19 cellular contexts compared by ENCODE assay signal in genomic region chr17:13753151-13753550, GRCh38.
A peak's percentile ranks its signal among the peaks of the same experiment; 100 is the strongest.
DNase-seq lines count a peak whose midpoint lies in the region; ATAC-seq and TF ChIP-seq lines count a peak whose summit lies in the region.
"Had no signal": no experiment of that assay in that cellular context is flagged by ENCODE, and none has a peak within 500 bp of the region (broad histone marks: within the 10 kb centered on the region; RNA-seq: fewer than 3 reads in every experiment).

No MANE protein-coding gene starts in this region.

- no peak overlapping the region for H2AFZ ChIP-seq in GM23338
- H2AFZ ChIP-seq: GM23248 had no signal

- H3K36me3 ChIP-seq in GM23338 (ENCODE audit: insufficient read depth) (no peaks in the 10 kb centered on the region), endodermal cell (ENCODE audit: control insufficient read depth, insufficient read depth, low read length) (no peaks in the 10 kb centered on the region), iPS-18a (ENCODE audit: control insufficient read depth, low read depth, low read length) (no peaks in the 10 kb centered on the region)

- peak; percentile 24; the same call in 1 of the 3 replicates for ATAC-seq in GM23338
- ATAC-seq: A549 had no signal

- H3K9me2 ChIP-seq in GM23338 (ENCODE audit: insufficient read depth): 0 out of 2 replicates have a peak, but pooled peaks cover 3% of the 10 kb centered on the region

- H3K27ac Mint-ChIP-seq in GM23338 (peak overlapping the region; percentile 25), endodermal cell (peak overlapping the region; percentile 13)
- H3K27ac Mint-ChIP-seq: CD4-positive, alpha-beta T cell; H9 had no signal

- H3K27ac ChIP-seq in GM23338 (ENCODE audit: low read depth) (peak overlapping the region; percentile 10), endodermal cell (ENCODE audit: low read depth, low read length) (no peak overlapping the region), iPS-18a (ENCODE audit: low read length) (no peak overlapping the region)
- H3K27ac ChIP-seq: 22Rv1, A549, C4-2B, GM23248 had no signal

- H3K36me3 Mint-ChIP-seq in GM23338 (ENCODE audit: low read depth) (peaks cover 5% of the 10 kb centered on the region), endodermal cell (ENCODE audit: low read depth) (no peaks in the 10 kb centered on the region)

- H3F3A ChIP-seq in GM23338 (replicated peaks; ENCODE audit: low read depth): no peaks in the 10 kb centered on the region

- H3K4me3 ChIP-seq in GM23338 (no peak overlapping the region), endodermal cell (ENCODE audit: low read length) (no peak overlapping the region), iPS-18a (ENCODE audit: low read length) (peak overlapping the region; percentile 23)
- H3K4me3 ChIP-seq: A549, GM23248 had no signal

- H3K9me3 Mint-ChIP-seq in GM23338 (0 out of 3 replicates have a peak, but pooled peaks cover 4% of the 10 kb centered on the region), endodermal cell (no peaks in the 10 kb centered on the region)
- H3K9me3 Mint-ChIP-seq: CD4-positive, alpha-beta T cell had no signal

- H3K4me1 ChIP-seq in GM23338 (ENCODE audit: insufficient read depth): peaks cover 39% of the 10 kb centered on the region
- peaks cover 29% of the 10 kb centered on the region for H3K4me1 ChIP-seq in endodermal cell (ENCODE audit: control insufficient read depth, insufficient read depth, low read length)
- peaks cover 38% of the 10 kb centered on the region for H3K4me1 ChIP-seq in iPS-18a (ENCODE audit: control insufficient read depth, low read depth, low read length)
- H3K4me1 ChIP-seq: A549, Caco-2 had no signal

- H3K4me3 Mint-ChIP-seq in GM23338: no peak overlapping the region
- no peak overlapping the region for H3K4me3 Mint-ChIP-seq in endodermal cell
- H3K4me3 Mint-ChIP-seq: CD4-positive, alpha-beta T cell; H9 had no signal

- TF ChIP-seq CTCF in GM23338 (conservative IDR thresholded peaks at IDR 0.05; ENCODE audit: low read depth in 2 of 2): no peak
- TF ChIP-seq CTCF in endodermal cell (conservative IDR thresholded peaks at IDR 0.05): no peak

- DNase-seq in GM23338 (ENCODE audit: low spot score): peak; percentile 30
- DNase-seq in OCI-M1 (lab: John Stamatoyannopoulos, UW): peak; percentile 77
- DNase-seq in endodermal cell: no peak
- no peak for DNase-seq in cerebellar nuclear complex (lab: John Stamatoyannopoulos, UW)
- no peak for DNase-seq in NCI-H1436 (lab: John Stamatoyannopoulos, UW)
- no peak for DNase-seq in NCI-H1092 treated with DMSO at 0.1 percent for 48 hours (lab: John Stamatoyannopoulos, UW)
- DNase-seq: AML-193; Caco-2; CD4-positive, alpha-beta T cell; DMS153; DMS79; GDM1; GM23248; H9; IMR-90 had no signal

- peak overlapping the region; percentile 10; the same call in 1 of the 2 replicates for H3K4me2 ChIP-seq in GM23338
- H3K4me2 ChIP-seq: A549 had no signal

- H3K79me2 ChIP-seq in GM23338 (replicated peaks; ENCODE audit: insufficient read depth): no peaks in the 10 kb centered on the region

- H3K9me3 ChIP-seq in endodermal cell (ENCODE audit: control insufficient read depth, low read length) (peaks cover 8% of the 10 kb centered on the region), iPS-18a (ENCODE audit: control insufficient read depth, low read depth, low read length) (no peaks in the 10 kb centered on the region)
- H3K9me3 ChIP-seq: A549, Caco-2 had no signal

- H4K20me1 ChIP-seq in GM23338 (replicated peaks; ENCODE audit: insufficient read depth): no peaks in the 10 kb centered on the region

- H3K27me3 ChIP-seq in GM23338 (ENCODE audit: insufficient read depth) (no peaks in the 10 kb centered on the region), endodermal cell (ENCODE audit: control insufficient read depth, insufficient read depth, low read length, poor library complexity, severe bottlenecking) (no peaks in the 10 kb centered on the region), iPS-18a (ENCODE audit: control insufficient read depth, insufficient read depth, low read length) (no peaks in the 10 kb centered on the region)

- H3K27me3 Mint-ChIP-seq in GM23338 (ENCODE audit: insufficient read depth, low read depth, poor library complexity) (peaks cover 5% of the 10 kb centered on the region), endodermal cell (ENCODE audit: insufficient read depth) (no peaks in the 10 kb centered on the region)

- H3K9ac ChIP-seq in endodermal cell (ENCODE audit: extremely low read depth, low read length, poor library complexity, severe bottlenecking) (no peak overlapping the region), iPS-18a (ENCODE audit: low read length) (no peak overlapping the region)
- H3K9ac ChIP-seq: GM23248 had no signal

- WGBS in endodermal cell (ENCODE audit: insufficient coverage in 1 of 2, insufficient read length in 1 of 2), 2 experiments: 16% methylated on average over 3 of the region's 3 CpGs; no CpG with 5 or more reads in 1 of the 2 experiments

- H3K4me1 Mint-ChIP-seq in GM23338 (peaks cover 41% of the 10 kb centered on the region), endodermal cell (peaks cover 65% of the 10 kb centered on the region)

TF ChIP-seq in GM23338, 12 proteins besides CTCF, POLR2A, EP300 and RAD21:
- TF ChIP-seq ZNF331 (CRISPR knock-in tag; IDR thresholded peaks at IDR 0.05; ENCODE audit: low read depth) (no peak), ZNF462 (CRISPR knock-in tag; IDR thresholded peaks at IDR 0.05) (no peak), ETS1 (IDR thresholded peaks at IDR 0.05) (no peak), JUNB (IDR thresholded peaks at IDR 0.05; ENCODE audit: unreplicated experiment) (no peak), NANOG (IDR thresholded peaks at IDR 0.05; ENCODE audit: borderline replicate concordance) (peak; percentile 66), POLR2AphosphoS5 (IDR thresholded peaks at IDR 0.05; ENCODE audit: low read depth) (no peak), EZH2phosphoT487 (IDR thresholded peaks at IDR 0.05; ENCODE audit: unreplicated experiment) (no peak)
TF ChIP-seq in GM23338: peak in this region for 1.

Comparison
In these comparisons a context has a peak if more than half of its experiments do, and no peak if none do; other contexts are left out.
1. DNase-seq: peak in GM23338 (single experiment) and OCI-M1 (single experiment); none in endodermal cell (single experiment), cerebellar nuclear complex (0 of 2), NCI-H1436 (single experiment) and NCI-H1092 treated with DMSO at 0.1 percent for 48 hours (single experiment).